ENCODE assay signal across 8 cellular contexts in the genomic region with DNA sequence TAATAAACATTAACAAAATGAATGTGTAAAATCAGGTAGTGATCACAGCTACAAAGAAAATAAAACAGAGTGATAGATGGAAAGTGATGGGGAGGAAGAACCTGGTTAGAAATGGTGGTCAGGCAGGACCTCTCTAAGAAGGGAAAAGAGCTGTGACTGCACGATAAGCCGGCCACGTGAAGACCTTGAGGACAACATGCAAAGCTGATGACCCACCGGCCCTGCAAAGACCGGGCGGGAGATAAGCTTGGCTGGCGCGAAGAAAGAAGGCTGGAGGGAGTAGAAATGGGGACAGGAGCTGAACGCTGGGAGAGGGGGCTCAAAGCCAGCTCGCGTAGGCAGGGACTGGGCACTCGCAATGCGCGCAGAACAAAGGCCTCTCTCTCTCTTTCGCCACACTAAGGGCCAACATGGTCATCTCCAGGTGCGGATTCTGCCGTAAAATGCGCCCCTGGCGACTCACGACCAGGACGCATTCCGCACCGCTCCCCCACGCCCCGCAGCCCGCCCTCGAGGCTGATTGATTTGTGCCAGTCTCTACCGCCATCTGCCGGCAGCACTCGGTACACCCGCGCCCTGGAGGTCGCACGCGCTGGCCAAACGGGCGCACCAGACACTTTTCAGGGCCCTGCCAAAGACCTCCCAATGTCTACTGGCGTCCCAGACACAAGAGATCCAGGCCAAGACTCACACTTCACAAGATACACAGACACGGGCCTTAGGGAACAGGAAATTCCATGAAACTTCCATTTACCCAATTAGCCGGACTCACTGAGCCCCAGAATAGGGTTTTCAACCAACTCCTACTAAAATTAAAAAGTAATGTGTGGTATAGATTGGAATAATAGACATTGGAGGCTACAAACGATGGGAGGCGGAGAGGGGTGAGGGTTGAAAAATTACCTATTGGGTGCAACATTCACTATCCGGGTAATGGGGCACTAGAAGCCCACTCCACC. TPM values are rescaled to one million over a fixed set of nuclear protein-coding genes. Genes with fewer than 3 reads are reported as not detected.
DNase-seq lines count a peak whose midpoint lies in the region; ATAC-seq, FAIRE-seq and TF ChIP-seq lines count a peak whose summit lies in the region.

No MANE protein-coding gene starts in this region.

- H3K36me3 Mint-ChIP-seq in astrocyte (ENCODE audit: low read depth, unreplicated experiment): peaks cover 3% of the 10 kb centered on the region

- no peaks in the 10 kb centered on the region for H4K20me1 ChIP-seq in astrocyte (ENCODE audit: insufficient read depth, low read length)

- peak; percentile 85 for ATAC-seq in HG02884 (IDR thresholded peaks at IDR 0.05; ENCODE audit: unreplicated experiment)
- ATAC-seq in HG03378 (IDR thresholded peaks at IDR 0.05; ENCODE audit: unreplicated experiment): no peak

- 11% methylated on average over 43 of the region's 43 CpGs for WGBS in sigmoid colon, 2 donors

- H3K4me1 ChIP-seq in astrocyte (ENCODE audit: insufficient read depth, low read length) (peaks cover 3% of the 10 kb centered on the region), sigmoid colon (peaks cover 0 to 10% (median 2%) of the 10 kb centered on the region in 4 donors)

- no peak for TF ChIP-seq EP300 in sigmoid colon (IDR thresholded peaks at IDR 0.05)

- DNase-seq in GM13977 (ENCODE audit: low spot score) (peak; percentile 91), NCI-H1694 treated with DMSO at 0.1 percent for 48 hours (lab: John Stamatoyannopoulos, UW) (peak; percentile 43), T-helper 9 cell (peak; percentile 86), astrocyte (ENCODE audit: low read depth) (peak; percentile 38), iPS DF 4.7 (ENCODE audit: extremely low read depth, low spot score) (peak; percentile 86), sigmoid colon (peak; percentile 92)

- H3K27me3 ChIP-seq in astrocyte (ENCODE audit: insufficient read depth, low read length): no peaks in the 10 kb centered on the region
- no peaks in the 10 kb centered on the region for H3K27me3 ChIP-seq in sigmoid colon

- H3K4me2 ChIP-seq in astrocyte (ENCODE audit: low read length): peak overlapping the region; percentile 96

- TF ChIP-seq POLR2A in sigmoid colon (IDR thresholded peaks at IDR 0.05): no peak

- peaks cover 28% of the 10 kb centered on the region for H3K27me3 Mint-ChIP-seq in astrocyte (ENCODE audit: low read depth, unreplicated experiment)

- no peaks in the 10 kb centered on the region for H3K9me3 ChIP-seq in astrocyte (ENCODE audit: insufficient read depth, low read depth, low read length)
- no peaks in the 10 kb centered on the region for H3K9me3 ChIP-seq in sigmoid colon

- H3K4me3 Mint-ChIP-seq in astrocyte (ENCODE audit: unreplicated experiment): peak overlapping the region; percentile 78

- H3K9me3 Mint-ChIP-seq in astrocyte (ENCODE audit: unreplicated experiment): no peaks in the 10 kb centered on the region

- H3K79me2 ChIP-seq in astrocyte (ENCODE audit: insufficient read depth, low read length): no peaks in the 10 kb centered on the region

- peak; percentile 96 for TF ChIP-seq CTCF in GM13977 (IDR thresholded peaks at IDR 0.05; ENCODE audit: extremely low read depth, insufficient read depth, missing control alignments)
- peak; percentile 68 for TF ChIP-seq CTCF in astrocyte (IDR thresholded peaks at IDR 0.05; ENCODE audit: insufficient read depth, low read depth, low read length)
- TF ChIP-seq CTCF in sigmoid colon (IDR thresholded peaks at IDR 0.05): peak; percentile 84 to 98 (median 90)

- H3K36me3 ChIP-seq in astrocyte (ENCODE audit: insufficient read depth, low read length) (no peaks in the 10 kb centered on the region), sigmoid colon (no peaks in the 10 kb centered on the region)

- H3K27ac ChIP-seq in astrocyte (ENCODE audit: low read depth, low read length) (no peak overlapping the region), sigmoid colon (peak overlapping the region in 1 of 4 donors; percentile 35)

- in situ Hi-C loops in GM13977 (cut with MboI; ENCODE audit: low pct_unique_long_range_greater_than_20kb, low sequenced_read_pairs, unreplicated experiment): no loop called here

- H2AFZ ChIP-seq in astrocyte (ENCODE audit: low read depth, low read length): peak overlapping the region; percentile 97

- no peak for FAIRE-seq in astrocyte (lab: Jason Lieb, UNC)

- intact Hi-C loops in sigmoid colon (cut with DNase I): loop anchor here (2.0 kb wide), 1 partner anchor 64 kb away; no protein-coding TSS in a partner anchor

- H3K4me1 Mint-ChIP-seq in astrocyte (ENCODE audit: low read depth, unreplicated experiment): no peaks in the 10 kb centered on the region

- no peak overlapping the region for H3K27ac Mint-ChIP-seq in astrocyte (ENCODE audit: unreplicated experiment)

- H3K9ac ChIP-seq in astrocyte (ENCODE audit: low read length): peak overlapping the region; percentile 63

- peak overlapping the region; percentile 70 for H3K4me3 ChIP-seq in astrocyte (ENCODE audit: insufficient read depth, low read depth, low read length)
- peak overlapping the region; percentile 30 to 54 (median 51) for H3K4me3 ChIP-seq in sigmoid colon

RNA-seq across cellular contexts. Expression of a gene that starts 9.4 kb away (rescaled TPM):
- total RNA-seq in astrocyte (not detected in 2 replicates), sigmoid colon (not detected)
- polyA plus RNA-seq in sigmoid colon: under 1 TPM in 1 of 3 donors, not detected in 2; 0.06 TPM

RNA-seq across cellular contexts. Expression of a gene that starts 23.7 kb away (rescaled TPM):
- 10.1 and 10.7 TPM in 2 replicates for total RNA-seq in astrocyte
- 1 to 10 TPM; 2.1 to 6.9 (median 3.1) TPM for total RNA-seq in sigmoid colon
- 1 to 10 TPM; 5.3 to 8.5 (median 5.4) TPM for polyA plus RNA-seq in sigmoid colon

RNA-seq across cellular contexts. Expression of a gene that starts 30.5 kb away (rescaled TPM):
- 18.6 and 20.2 TPM in 2 replicates for total RNA-seq in astrocyte
- total RNA-seq in sigmoid colon: 10 to 100 TPM in 3 of 4 donors, 1 to 10 TPM in 1; 9.7 to 22.1 (median 15.6) TPM
- polyA plus RNA-seq in sigmoid colon: 10 to 100 TPM in 1 of 3 donors, 1 to 10 TPM in 2; 6.0 to 11.7 (median 6.2) TPM

RNA-seq across cellular contexts. Expression of a gene that starts 39.8 kb away (rescaled TPM):
- total RNA-seq in astrocyte (not detected in 2 replicates), sigmoid colon (not detected)
- polyA plus RNA-seq in sigmoid colon: not detected

RNA-seq across cellular contexts. Expression of a gene that starts 58.5 kb away (rescaled TPM):
- 43.4 and 45.1 TPM in 2 replicates for total RNA-seq in astrocyte
- total RNA-seq in sigmoid colon: 1 to 10 TPM; 3.6 to 9.7 (median 4.9) TPM
- 1 to 10 TPM; 1.2 to 3.9 (median 1.2) TPM for polyA plus RNA-seq in sigmoid colon

Comparison
In these comparisons a context has a peak if more than half of its experiments do, and no peak if none do; other contexts are left out.
1. DNase-seq: peak in every context shown above with its lines; median percentile 92 in sigmoid colon; 91 in GM13977; 86 in T-helper 9 cell; 86 in iPS DF 4.7; 43 in NCI-H1694 treated with DMSO at 0.1 percent for 48 hours; 38 in astrocyte.